Comparison of ENCODE assay signal across 15 cellular contexts in the genomic region with DNA sequence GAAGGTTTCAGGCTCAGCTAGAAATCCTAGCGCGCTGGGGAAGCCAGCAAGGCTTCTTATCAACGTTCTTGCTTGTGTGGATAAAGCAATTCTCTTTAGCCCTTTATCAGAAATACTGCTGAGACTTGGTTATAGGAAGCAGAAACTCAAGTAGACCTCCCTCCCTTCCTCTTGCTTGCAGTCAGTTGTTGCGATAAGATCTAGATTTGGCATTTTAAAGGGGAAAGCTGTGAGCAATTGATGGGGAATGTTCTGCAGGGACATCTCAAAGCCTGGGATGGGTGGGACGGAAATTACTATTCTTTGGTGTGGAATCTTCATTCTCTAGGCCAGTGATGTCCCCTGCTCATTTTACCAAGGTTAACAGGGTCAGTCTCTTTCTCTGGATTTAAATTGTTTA.
A peak's percentile ranks its signal among the peaks of the same experiment; 100 is the strongest.
DNase-seq lines count a peak whose midpoint lies in the region; ATAC-seq and TF ChIP-seq lines count a peak whose summit lies in the region.
"Had no signal": no experiment of that assay in that cellular context is flagged by ENCODE, and none has a peak within 500 bp of the region (broad histone marks: within the 10 kb centered on the region; RNA-seq: fewer than 3 reads in every experiment).

No MANE protein-coding gene starts in this region.

- H3K36me3 ChIP-seq in cardiac muscle cell = no peaks in the 10 kb centered on the region
- no peaks in the 10 kb centered on the region for H3K36me3 ChIP-seq in heart right ventricle
- H3K36me3 ChIP-seq: ovary had no signal

- ATAC-seq in heart right ventricle (no peak), GM21423 (IDR thresholded peaks at IDR 0.05; ENCODE audit: unreplicated experiment) (no peak)
- ATAC-seq: stimulated activated naive CD8-positive, alpha-beta T cell treated with anti-CD3 and anti-CD28 coated beads, Interleukin-15, amount 100 ng/mL, for 72 hours had no signal

- TF ChIP-seq CTCF in cardiac muscle cell (IDR thresholded peaks at IDR 0.05; ENCODE audit: low read depth, low read length) (no peak), heart right ventricle (IDR thresholded peaks at IDR 0.05) (no peak), WI38 (IDR thresholded peaks at IDR 0.05; ENCODE audit: low read depth, low read length) (no peak), glutamatergic neuron (IDR thresholded peaks at IDR 0.05; ENCODE audit: partially characterized antibody, unreplicated experiment) (no peak), type B pancreatic cell (conservative IDR thresholded peaks at IDR 0.05) (no peak), MCF 10A (IDR thresholded peaks at IDR 0.05; ENCODE audit: unreplicated experiment) (no peak)

- H3K27ac Mint-ChIP-seq in glutamatergic neuron (ENCODE audit: unreplicated experiment) = peak overlapping the region; percentile 10
- no peak overlapping the region for H3K27ac Mint-ChIP-seq in type B pancreatic cell
- no peak overlapping the region for H3K27ac Mint-ChIP-seq in MCF 10A (ENCODE audit: low read depth, unreplicated experiment)
- H3K27ac Mint-ChIP-seq: dendritic cell treated with granulocyte-macrophage colony-stimulating factor and Interleukin-4, amounts not matched to agents 40 ng/mL and 50 ng/mL, for 4 days; stimulated activated naive CD8-positive, alpha-beta T cell treated with anti-CD3 and anti-CD28 coated beads, Interleukin-15, amount 100 ng/mL, for 72 hours had no signal

- 15 to 16% methylated on average over 5 of the region's 5 CpGs for WGBS in heart right ventricle, 2 donors

- H3K4me3 Mint-ChIP-seq in glutamatergic neuron (ENCODE audit: unreplicated experiment) (peak overlapping the region; percentile 88), type B pancreatic cell (peak overlapping the region; percentile 86), MCF 10A (ENCODE audit: unreplicated experiment) (no peak overlapping the region)
- H3K4me3 Mint-ChIP-seq: dendritic cell treated with granulocyte-macrophage colony-stimulating factor and Interleukin-4, amounts not matched to agents 40 ng/mL and 50 ng/mL, for 4 days; stimulated activated naive CD8-positive, alpha-beta T cell treated with anti-CD3 and anti-CD28 coated beads, Interleukin-15, amount 100 ng/mL, for 72 hours had no signal

- H3K9me3 ChIP-seq in cardiac muscle cell (ENCODE audit: low read depth) (no peaks in the 10 kb centered on the region), heart right ventricle (no peaks in the 10 kb centered on the region)
- H3K9me3 ChIP-seq: ovary had no signal

- H3K4me3 ChIP-seq in cardiac muscle cell = peak overlapping the region; percentile 37
- no peak overlapping the region for H3K4me3 ChIP-seq in heart right ventricle
- H3K4me3 ChIP-seq in WI38 (ENCODE audit: low read depth, low read length) = peak overlapping the region; percentile 67

- CTCF ChIA-PET in MCF 10A (lab: Yijun Ruan, JAX) = interaction anchor here (0.5 to 1.6 kb wide), 2 partner anchors 16 to 17 kb away, joined by 3 to 4 read pairs; no protein-coding TSS in a partner anchor

- no TSS peak for BruUV-seq in MCF 10A (replicated peaks; lab: Mats Ljungman, UMichigan)

- H3K27me3 Mint-ChIP-seq in glutamatergic neuron (ENCODE audit: unreplicated experiment) = peaks cover 11% of the 10 kb centered on the region
- peaks cover 68% of the 10 kb centered on the region for H3K27me3 Mint-ChIP-seq in type B pancreatic cell
- no peaks in the 10 kb centered on the region for H3K27me3 Mint-ChIP-seq in MCF 10A (ENCODE audit: insufficient read depth, unreplicated experiment)

- H3K27me3 ChIP-seq in cardiac muscle cell (peaks cover 52% of the 10 kb centered on the region), heart right ventricle (peaks cover 8 to 84% (median 66%) of the 10 kb centered on the region in 7 donors)
- H3K27me3 ChIP-seq: ovary had no signal

- H3K4me1 ChIP-seq in cardiac muscle cell (ENCODE audit: low read depth) = peaks cover 5% of the 10 kb centered on the region
- H3K4me1 ChIP-seq in heart right ventricle = peaks cover 0 to 10% (median 0%) of the 10 kb centered on the region in 9 donors

- peak; percentile 13 to 40 for DNase-seq in cardiac muscle cell (ENCODE audit: low read depth in 1 of 2, low spot score in 1 of 2)
- no peak for DNase-seq in heart right ventricle
- no peak for DNase-seq in glutamatergic neuron
- DNase-seq in type B pancreatic cell (ENCODE audit: extremely low spot score, unreplicated experiment) = no peak
- no peak for DNase-seq in MCF 10A (ENCODE audit: unreplicated experiment)
- no peak for DNase-seq in ecto neural progenitor cell (ENCODE audit: low spot score)
- DNase-seq: ACHN; activated CD4-positive, alpha-beta T cell treated with anti-CD3 and anti-CD28 coated beads, Interleukin-2, amount 50 U/mL, for 48 hours; amygdala; MV-4-11; stimulated activated naive CD8-positive, alpha-beta T cell treated with anti-CD3 and anti-CD28 coated beads, Interleukin-15, amount 100 ng/mL, for 72 hours had no signal

- H3K36me3 Mint-ChIP-seq in glutamatergic neuron (ENCODE audit: unreplicated experiment) (no peaks in the 10 kb centered on the region), type B pancreatic cell (no peaks in the 10 kb centered on the region), MCF 10A (ENCODE audit: insufficient read depth, unreplicated experiment) (no peaks in the 10 kb centered on the region)

- H3K27ac ChIP-seq in cardiac muscle cell (no peak overlapping the region), heart right ventricle (no peak overlapping the region)
- H3K27ac ChIP-seq: ovary had no signal

- peaks cover 4% of the 10 kb centered on the region for H3K9me3 Mint-ChIP-seq in glutamatergic neuron (ENCODE audit: unreplicated experiment)
- no peaks in the 10 kb centered on the region for H3K9me3 Mint-ChIP-seq in type B pancreatic cell
- no peaks in the 10 kb centered on the region for H3K9me3 Mint-ChIP-seq in MCF 10A (ENCODE audit: unreplicated experiment)
- H3K9me3 Mint-ChIP-seq: dendritic cell treated with granulocyte-macrophage colony-stimulating factor and Interleukin-4, amounts not matched to agents 40 ng/mL and 50 ng/mL, for 4 days; stimulated activated naive CD8-positive, alpha-beta T cell treated with anti-CD3 and anti-CD28 coated beads, Interleukin-15, amount 100 ng/mL, for 72 hours had no signal

- intact Hi-C loops in heart right ventricle (cut with DNase I) = no loop called here
- intact Hi-C loops in MCF 10A (cut with micrococcal nuclease) = no loop called here

- POLR2A ChIA-PET in MCF 10A (lab: Yijun Ruan, JAX) = no interaction called here

- H3K4me1 Mint-ChIP-seq in glutamatergic neuron (ENCODE audit: low read depth, unreplicated experiment) = peaks cover 37% of the 10 kb centered on the region
- peaks cover 19% of the 10 kb centered on the region for H3K4me1 Mint-ChIP-seq in type B pancreatic cell (ENCODE audit: unreplicated experiment)
- no peaks in the 10 kb centered on the region for H3K4me1 Mint-ChIP-seq in MCF 10A (ENCODE audit: insufficient read depth, unreplicated experiment)
- H3K4me1 Mint-ChIP-seq: stimulated activated naive CD8-positive, alpha-beta T cell treated with anti-CD3 and anti-CD28 coated beads, Interleukin-15, amount 100 ng/mL, for 72 hours had no signal

Comparison
In these comparisons a context has a peak if more than half of its experiments do, and no peak if none do; other contexts are left out.
1. DNase-seq: peak in cardiac muscle cell (2 of 2); none in heart right ventricle (0 of 2), glutamatergic neuron (single experiment), type B pancreatic cell (single experiment), MCF 10A (single experiment) and ecto neural progenitor cell (single experiment).
2. H3K4me3 ChIP-seq: peak in cardiac muscle cell (single experiment) and WI38 (single experiment); none in heart right ventricle (0 of 10).